29 cellular contexts compared by ENCODE assay signal in genomic region chr17:29788045-29788444, GRCh38.
"Had no signal": no experiment of that assay in that cellular context is flagged by ENCODE, and none has a peak within 500 bp of the region (broad histone marks: within the 10 kb centered on the region; RNA-seq: fewer than 3 reads in every experiment).

No MANE protein-coding gene starts in this region.

- H3K9ac ChIP-seq: SK-N-SH had no signal

- H3K4me2 ChIP-seq: SK-N-SH, smooth muscle cell had no signal

- DNase-seq: activated CD4-positive, alpha-beta memory T cell treated with anti-CD3 and anti-CD28 coated beads, Interleukin-2, amount 10 ng/mL, durations not matched to agents 7 days and 5 days; activated CD4-positive, alpha-beta T cell treated with anti-CD3 and anti-CD28 coated beads for 1 hour; activated CD4-positive, alpha-beta T cell treated with anti-CD3 and anti-CD28 coated beads, Interleukin-2, amount 10 ng/mL, durations not matched to agents 7 days and 5 days; activated CD8-positive, alpha-beta memory T cell treated with anti-CD3 and anti-CD28 coated beads, Interleukin-2, amount 50 U/mL, for 48 hours; activated T-cell treated with anti-CD3 and anti-CD28 coated beads, Interleukin-2, amount 50 U/mL, for 48 hours; anterior cingulate cortex; body of pancreas; effector CD8-positive, alpha-beta T cell; gastrocnemius medialis; glutamatergic neuron; islet precursor cell; left colon; mesenchymal stem cell; nephron progenitor cell; sigmoid colon; SK-N-SH; stimulated activated CD4-positive, alpha-beta T cell treated with anti-CD3 and anti-CD28 coated beads, Interleukin-15, amount 100 ng/mL, for 24 hours; stimulated activated CD4-positive, alpha-beta T cell treated with anti-CD3 and anti-CD28 coated beads, Interleukin-2, amount 100 ng/mL, for 24 hours; stimulated activated naive B cell treated with anti-CD40 and anti-IgM and Interleukin-4, amounts not matched to agents 10 μg/mL and 1 μg/mL and 100 μg/mL, for 72 hours; stomach; T-helper 2 cell; transverse colon had no signal

- FAIRE-seq: colon, endometrium had no signal

- H3K27ac ChIP-seq: body of pancreas, epithelial cell of prostate, gastrocnemius medialis, sigmoid colon, stomach, transverse colon had no signal

- H3K4me1 Mint-ChIP-seq: activated CD4-positive, alpha-beta T cell treated with anti-CD3 and anti-CD28 coated beads, Interleukin-2, amount 10 ng/mL, durations not matched to agents 7 days and 5 days; activated naive CD4-positive, alpha-beta T cell treated with anti-CD3 and anti-CD28 coated beads, Interleukin-2, amount 50 U/mL, for 24 hours had no signal

- ATAC-seq: body of pancreas; gastrocnemius medialis; left colon; stimulated activated naive B cell treated with anti-CD40 and anti-IgM and Interleukin-4, amounts not matched to agents 10 μg/mL and 1 μg/mL and 100 μg/mL, for 72 hours had no signal

- H3K27me3 Mint-ChIP-seq: activated CD4-positive, alpha-beta memory T cell treated with anti-CD3 and anti-CD28 coated beads, Interleukin-2, amount 10 ng/mL, durations not matched to agents 7 days and 5 days; activated CD4-positive, alpha-beta T cell treated with anti-CD3 and anti-CD28 coated beads, Interleukin-2, amount 10 ng/mL, durations not matched to agents 7 days and 5 days; activated naive CD4-positive, alpha-beta T cell treated with anti-CD3 and anti-CD28 coated beads, Interleukin-2, amount 50 U/mL, for 24 hours; stimulated activated naive B cell treated with anti-CD40 and anti-IgM and Interleukin-4, amounts not matched to agents 10 μg/mL and 1 μg/mL and 100 μg/mL, for 72 hours had no signal

- H3K36me3 ChIP-seq: gastrocnemius medialis, sigmoid colon, transverse colon had no signal

- H3K27me3 ChIP-seq: body of pancreas, gastrocnemius medialis, neutrophil, sigmoid colon, stomach, transverse colon had no signal

- H3K9me3 Mint-ChIP-seq: activated CD4-positive, alpha-beta memory T cell treated with anti-CD3 and anti-CD28 coated beads, Interleukin-2, amount 10 ng/mL, durations not matched to agents 7 days and 5 days; activated CD4-positive, alpha-beta T cell treated with anti-CD3 and anti-CD28 coated beads, Interleukin-2, amount 10 ng/mL, durations not matched to agents 7 days and 5 days; activated naive CD4-positive, alpha-beta T cell treated with anti-CD3 and anti-CD28 coated beads, Interleukin-2, amount 50 U/mL, for 24 hours; activated T-helper 2 cell treated with anti-CD3 and anti-CD28 coated beads, Interferon-gamma antibody, Interleukin-2, Interleukin-4, amounts not matched to agents 10 μg/mL and 5 μg/mL and 100 μg/mL, durations not matched to agents 14 hours and 24 hours and 36 hours; nephron progenitor cell; stimulated activated naive B cell treated with anti-CD40 and anti-IgM and Interleukin-4, amounts not matched to agents 10 μg/mL and 1 μg/mL and 100 μg/mL, for 72 hours had no signal

- H3K9me3 ChIP-seq: body of pancreas, gastrocnemius medialis, neutrophil, sigmoid colon, SK-N-SH, stomach, transverse colon had no signal

- H3K4me3 Mint-ChIP-seq: activated CD4-positive, alpha-beta memory T cell treated with anti-CD3 and anti-CD28 coated beads, Interleukin-2, amount 10 ng/mL, durations not matched to agents 7 days and 5 days; activated CD4-positive, alpha-beta T cell treated with anti-CD3 and anti-CD28 coated beads, Interleukin-2, amount 10 ng/mL, durations not matched to agents 7 days and 5 days; activated naive CD4-positive, alpha-beta T cell treated with anti-CD3 and anti-CD28 coated beads, Interleukin-2, amount 50 U/mL, for 24 hours; nephron progenitor cell; stimulated activated naive B cell treated with anti-CD40 and anti-IgM and Interleukin-4, amounts not matched to agents 10 μg/mL and 1 μg/mL and 100 μg/mL, for 72 hours had no signal

- H3K27ac Mint-ChIP-seq: activated CD4-positive, alpha-beta memory T cell treated with anti-CD3 and anti-CD28 coated beads, Interleukin-2, amount 10 ng/mL, durations not matched to agents 7 days and 5 days; activated CD4-positive, alpha-beta T cell treated with anti-CD3 and anti-CD28 coated beads, Interleukin-2, amount 10 ng/mL, durations not matched to agents 7 days and 5 days; activated naive CD4-positive, alpha-beta T cell treated with anti-CD3 and anti-CD28 coated beads, Interleukin-2, amount 50 U/mL, for 24 hours; activated T-helper 2 cell treated with anti-CD3 and anti-CD28 coated beads, Interferon-gamma antibody, Interleukin-2, Interleukin-4, amounts not matched to agents 10 μg/mL and 5 μg/mL and 100 μg/mL, durations not matched to agents 14 hours and 24 hours and 36 hours; nephron progenitor cell; stimulated activated naive B cell treated with anti-CD40 and anti-IgM and Interleukin-4, amounts not matched to agents 10 μg/mL and 1 μg/mL and 100 μg/mL, for 72 hours had no signal

- H3K4me3 ChIP-seq: body of pancreas, gastrocnemius medialis, sigmoid colon, smooth muscle cell, stomach, transverse colon had no signal
